ENCODE assay signal across 12 cellular contexts in the genomic region with DNA sequence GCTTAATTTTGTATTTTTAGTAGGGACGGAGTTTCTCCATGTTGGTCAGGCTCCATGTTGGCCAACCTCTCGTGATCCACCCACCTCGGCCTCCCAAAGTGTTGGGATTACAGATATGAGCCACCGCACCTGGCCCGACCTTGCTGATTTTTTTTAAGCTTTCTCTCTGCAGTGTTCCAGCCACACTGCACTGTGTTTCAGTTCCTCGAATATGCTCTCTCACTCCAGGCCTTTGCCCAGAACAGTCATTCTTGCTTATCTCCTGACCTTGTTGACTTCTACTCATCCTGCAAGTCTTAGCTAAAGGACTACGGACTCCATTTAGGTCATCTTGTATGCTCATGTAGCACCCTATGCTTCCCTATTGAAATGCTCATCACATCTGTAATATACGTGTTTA. TPM values are rescaled to one million over a fixed set of nuclear protein-coding genes. Genes with fewer than 3 reads are reported as not detected.
DNase-seq lines count a peak whose midpoint lies in the region; ATAC-seq and TF ChIP-seq lines count a peak whose summit lies in the region.
"Had no signal": no experiment of that assay in that cellular context is flagged by ENCODE, and none has a peak within 500 bp of the region (broad histone marks: within the 10 kb centered on the region; RNA-seq: fewer than 3 reads in every experiment).

No MANE protein-coding gene starts in this region.

- POLR2A ChIA-PET in WTC11 (lab: Charles Lee) = no interaction called here

- peak overlapping the region; percentile 66; the same call in 1 of the 2 replicates for H3K27ac Mint-ChIP-seq in WTC11

- CTCF ChIA-PET in WTC11 (lab: Charles Lee) = no interaction called here

- no peaks in the 10 kb centered on the region for H3K27me3 Mint-ChIP-seq in WTC11 (ENCODE audit: low read depth)

- peaks cover 46% of the 10 kb centered on the region for H3K4me1 Mint-ChIP-seq in WTC11

- peaks cover 41% of the 10 kb centered on the region for H3K36me3 Mint-ChIP-seq in WTC11

- ATAC-seq in GM19452 (IDR thresholded peaks at IDR 0.05; ENCODE audit: unreplicated experiment) = peak; percentile 28
- peak; percentile 41 for ATAC-seq in HG03039 (IDR thresholded peaks at IDR 0.05; ENCODE audit: unreplicated experiment)
- no peak for ATAC-seq in WTC11
- ATAC-seq: left lobe of liver had no signal

- DNase-seq in GM10266 (ENCODE audit: extremely low spot score) (peak; percentile 51), WTC11 (ENCODE audit: low spot score) (no peak), SW480 (ENCODE audit: low spot score) (no peak), DMS 273 treated with DMSO at 0.1 percent for 48 hours (lab: John Stamatoyannopoulos, UW) (no peak), NCI-H1417 (lab: John Stamatoyannopoulos, UW) (no peak), KG1 (lab: John Stamatoyannopoulos, UW) (no peak)
- DNase-seq: activated effector memory CD4-positive, alpha-beta T cell treated with anti-CD3 and anti-CD28 coated beads, Interleukin-2, amount 50 U/mL, for 16 hours; Caco-2; NCI-H187 treated with DMSO at 0.1 percent for 48 hours had no signal

- no peak overlapping the region for H3K4me3 Mint-ChIP-seq in WTC11

- TF ChIP-seq CTCF in GM10266 (IDR thresholded peaks at IDR 0.05; ENCODE audit: control insufficient read depth, insufficient read depth, low read depth, missing control alignments) = no peak
- TF ChIP-seq CTCF in WTC11 (IDR thresholded peaks at IDR 0.05) = no peak

- no peaks in the 10 kb centered on the region for H3K9me3 Mint-ChIP-seq in WTC11

TF ChIP-seq in WTC11, 78 proteins besides CTCF, POLR2A, EP300 and RAD21:
- no peak for TF ChIP-seq ZNF138 (CRISPR knock-in tag; conservative IDR thresholded peaks at IDR 0.05)
- TF ChIP-seq, protein P1, sequence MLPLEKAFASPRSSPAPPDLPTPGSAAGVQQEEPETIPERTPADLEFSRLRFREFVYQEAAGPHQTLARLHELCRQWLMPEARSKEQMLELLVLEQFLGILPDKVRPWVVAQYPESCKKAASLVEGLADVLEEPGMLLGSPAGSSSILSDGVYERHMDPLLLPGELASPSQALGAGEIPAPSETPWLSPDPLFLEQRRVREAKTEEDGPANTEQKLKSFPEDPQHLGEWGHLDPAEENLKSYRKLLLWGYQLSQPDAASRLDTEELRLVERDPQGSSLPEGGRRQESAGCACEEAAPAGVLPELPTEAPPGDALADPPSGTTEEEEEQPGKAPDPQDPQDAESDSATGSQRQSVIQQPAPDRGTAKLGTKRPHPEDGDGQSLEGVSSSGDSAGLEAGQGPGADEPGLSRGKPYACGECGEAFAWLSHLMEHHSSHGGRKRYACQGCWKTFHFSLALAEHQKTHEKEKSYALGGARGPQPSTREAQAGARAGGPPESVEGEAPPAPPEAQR (CRISPR knock-in tag; IDR thresholded peaks at IDR 0.05) = no peak
- TF ChIP-seq OVOL2 (CRISPR knock-in tag; IDR thresholded peaks at IDR 0.05; ENCODE audit: borderline replicate concordance) = no peak
- TF ChIP-seq ZBTB21 (CRISPR knock-in tag; IDR thresholded peaks at IDR 0.05; ENCODE audit: borderline replicate concordance) = no peak
- TF ChIP-seq NR2C2 (CRISPR knock-in tag; IDR thresholded peaks at IDR 0.05) = no peak
- no peak for TF ChIP-seq ZNF121 (CRISPR knock-in tag; IDR thresholded peaks at IDR 0.05)
- TF ChIP-seq ZNF423 (CRISPR knock-in tag; IDR thresholded peaks at IDR 0.05) = no peak
- no peak for TF ChIP-seq GTF2I (CRISPR knock-in tag; conservative IDR thresholded peaks at IDR 0.05)
TF ChIP-seq in WTC11: peak in this region for 0.

RNA-seq across cellular contexts. Expression of a gene that starts 3.3 kb away (rescaled TPM):
- total RNA-seq in WTC11 (2021) = 33.5 to 37.7 TPM (median 33.6 TPM) in 3 replicates
